12 cellular contexts compared by ENCODE assay signal in the genomic region with DNA sequence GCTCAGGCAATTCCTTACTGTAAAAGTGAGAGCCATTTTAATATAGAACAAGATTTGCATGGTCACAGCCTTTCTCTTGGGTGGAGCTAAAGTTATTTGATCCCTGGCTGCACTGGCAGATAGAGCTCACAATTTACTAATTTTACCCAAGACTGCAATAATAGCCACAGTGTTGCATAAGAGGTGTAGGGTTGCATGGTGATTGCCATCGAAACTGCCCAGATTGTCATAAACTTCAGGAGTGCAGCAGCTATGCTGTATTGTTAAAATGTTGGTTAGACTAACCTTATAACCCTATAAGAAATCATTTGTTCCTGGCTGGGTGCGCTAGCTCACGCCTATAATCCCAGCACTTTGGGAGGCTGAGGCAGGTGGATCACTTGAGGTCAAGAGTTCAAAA. TPM values are rescaled to one million over a fixed set of nuclear protein-coding genes. Genes with fewer than 3 reads are reported as not detected.
DNase-seq lines count a peak whose midpoint lies in the region; ATAC-seq, FAIRE-seq and TF ChIP-seq lines count a peak whose summit lies in the region.
"Had no signal": no experiment of that assay in that cellular context is flagged by ENCODE, and none has a peak within 500 bp of the region (broad histone marks: within the 10 kb centered on the region; RNA-seq: fewer than 3 reads in every experiment).

No MANE protein-coding gene starts in this region.

- no peak for TF ChIP-seq CTCF in KMS-11 (conservative IDR thresholded peaks at IDR 0.05; ENCODE audit: low read depth, low read length)

- no peak overlapping the region for H2AFZ ChIP-seq in KMS-11 (ENCODE audit: low read depth)

- H3K9me3 ChIP-seq in adipocyte (ENCODE audit: control insufficient read depth, low read length) (no peaks in the 10 kb centered on the region), mesodermal cell (ENCODE audit: control insufficient read depth, low read length) (no peaks in the 10 kb centered on the region)
- H3K9me3 ChIP-seq: adrenal gland had no signal

- ATAC-seq in GM21390 (IDR thresholded peaks at IDR 0.05; ENCODE audit: unreplicated experiment) (no peak), HG03139 (IDR thresholded peaks at IDR 0.05; ENCODE audit: unreplicated experiment) (no peak)

- no peaks in the 10 kb centered on the region for H3K27me3 ChIP-seq in KMS-11 (ENCODE audit: insufficient read depth, low read depth)
- no peaks in the 10 kb centered on the region for H3K27me3 ChIP-seq in adipocyte (replicated peaks; ENCODE audit: control insufficient read depth, insufficient read depth, low read length)
- H3K27me3 ChIP-seq: adrenal gland had no signal

- no peak overlapping the region for H3K4me3 ChIP-seq in KMS-11 (IDR thresholded peaks at IDR 0.05; ENCODE audit: insufficient read depth, low read depth, low read length)
- peak overlapping the region; percentile 64 for H3K4me3 ChIP-seq in adipocyte (ENCODE audit: low read length)
- no peak overlapping the region for H3K4me3 ChIP-seq in mesodermal cell (ENCODE audit: extremely low read depth, insufficient read depth, low read length, poor library complexity, severe bottlenecking)
- H3K4me3 ChIP-seq: adrenal gland had no signal

- WGBS in mesodermal cell (ENCODE audit: insufficient coverage in 2 of 2), 2 experiments: 100% methylated on average over 2 of the region's 3 CpGs; no CpG with 5 or more reads in 1 of the 2 experiments

- H3K4me1 ChIP-seq in KMS-11 (ENCODE audit: low read depth, poor library complexity, severe bottlenecking) (peaks cover 39% of the 10 kb centered on the region), adipocyte (ENCODE audit: control insufficient read depth, insufficient read depth, low read length) (peaks cover 65% of the 10 kb centered on the region), mesodermal cell (ENCODE audit: control insufficient read depth, insufficient read depth, low read length, poor library complexity, severe bottlenecking) (peaks cover 8% of the 10 kb centered on the region)

- peak; percentile 73 to 89 for DNase-seq in AML-193 (lab: John Stamatoyannopoulos, UW)
- DNase-seq in adipocyte (ENCODE audit: low read depth): peak; percentile 92
- DNase-seq in nucleus accumbens (lab: John Stamatoyannopoulos, UW): no peak
- DNase-seq in urothelium cell line (ENCODE audit: low spot score): no peak
- DNase-seq: adrenal gland, DMS53, NCI-H2081 had no signal

- no peaks in the 10 kb centered on the region for H3K79me2 ChIP-seq in KMS-11 (ENCODE audit: insufficient read depth, low read depth)

- H4K20me1 ChIP-seq in KMS-11 (ENCODE audit: insufficient read depth): no peaks in the 10 kb centered on the region

- no peaks in the 10 kb centered on the region for H3K36me3 ChIP-seq in KMS-11 (ENCODE audit: insufficient read depth)
- H3K36me3 ChIP-seq in adipocyte (ENCODE audit: control insufficient read depth, insufficient read depth, low read length, severe bottlenecking): peaks cover 34% of the 10 kb centered on the region
- peaks cover 51% of the 10 kb centered on the region for H3K36me3 ChIP-seq in mesodermal cell (ENCODE audit: control insufficient read depth, insufficient read depth, low read length)
- H3K36me3 ChIP-seq: adrenal gland had no signal

- peak overlapping the region; percentile 61 for H3K4me2 ChIP-seq in KMS-11

- H3K9ac ChIP-seq in KMS-11: no peak overlapping the region
- peak overlapping the region; percentile 80 for H3K9ac ChIP-seq in adipocyte (ENCODE audit: low read length)

- H3K27ac ChIP-seq in KMS-11 (no peak overlapping the region), mesodermal cell (ENCODE audit: low read depth, low read length, severe bottlenecking) (peak overlapping the region; percentile 50)
- H3K27ac ChIP-seq: adrenal gland, VCaP had no signal

- FAIRE-seq in urothelium cell line (lab: Jason Lieb, UNC): no peak

RNA-seq across cellular contexts. Expression of a gene that starts 50.0 kb away (rescaled TPM):
- 177 TPM for polyA plus RNA-seq in mesodermal cell (2013, experiment 1 of 2)
- 162 TPM for polyA plus RNA-seq in mesodermal cell (2013, experiment 2 of 2)

Comparison
In these comparisons a context has a peak if more than half of its experiments do, and no peak if none do; other contexts are left out.
1. DNase-seq: peak in AML-193 (2 of 2) and adipocyte (single experiment); none in nucleus accumbens (0 of 56) and urothelium cell line (single experiment).